In the genomic region with DNA sequence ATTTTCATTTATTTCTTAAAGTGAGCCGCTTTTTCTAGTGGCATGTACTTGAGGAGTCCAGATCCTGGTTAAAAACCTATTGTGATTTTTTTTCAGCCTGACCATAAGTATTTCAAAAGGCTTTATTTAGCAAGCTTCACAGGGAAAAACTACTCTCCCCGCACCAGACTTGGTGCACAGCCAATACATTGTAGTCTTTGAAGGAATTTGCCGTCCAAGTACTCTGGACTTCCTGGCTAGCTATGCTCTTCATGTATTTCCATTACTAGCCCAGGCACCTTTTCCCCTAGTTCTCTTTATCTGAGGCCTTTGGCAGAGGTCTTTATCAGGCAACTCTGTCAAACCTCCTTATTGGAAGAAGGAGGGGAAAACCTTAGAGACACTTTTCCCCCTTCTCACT, we compare ENCODE assay signal across 14 cellular contexts.
A peak's percentile ranks its signal among the peaks of the same experiment; 100 is the strongest.
DNase-seq lines count a peak whose midpoint lies in the region; ATAC-seq, FAIRE-seq and TF ChIP-seq lines count a peak whose summit lies in the region.
"Had no signal": no experiment of that assay in that cellular context is flagged by ENCODE, and none has a peak within 500 bp of the region (broad histone marks: within the 10 kb centered on the region; RNA-seq: fewer than 3 reads in every experiment).

No MANE protein-coding gene starts in this region.

- TF ChIP-seq POLR2A in adrenal gland (IDR thresholded peaks at IDR 0.05): no peak

- peak; percentile 63 to 88 (median 78) for ATAC-seq in pancreas

- no peak overlapping the region for H2AFZ ChIP-seq in osteoblast (ENCODE audit: low read length)

- H3K27ac ChIP-seq in adrenal gland: no peak overlapping the region
- H3K27ac ChIP-seq in pancreas: peak overlapping the region in 2 of 4 donors; percentile 61 to 69
- H3K27ac ChIP-seq in osteoblast (ENCODE audit: low read depth, low read length): no peak overlapping the region
- H3K27ac ChIP-seq: BLaER1, neutrophil, tibial nerve had no signal

- H3K4me2 ChIP-seq in osteoblast (ENCODE audit: insufficient read depth, low read length): no peak overlapping the region
- H3K4me2 ChIP-seq: BLaER1 had no signal

- H4K20me1 ChIP-seq in osteoblast (ENCODE audit: insufficient read depth, low read length): no peaks in the 10 kb centered on the region
- H4K20me1 ChIP-seq: BLaER1 had no signal

- intact Hi-C loops in adrenal gland (cut with DNase I): no loop called here
- intact Hi-C loops in pancreas (cut with DNase I): no loop called here

- DNase-seq in EH (ENCODE audit: low read depth): peak; percentile 35
- peak in 4 of 7 donors; percentile 14 to 57 (median 26) for DNase-seq in adrenal gland
- DNase-seq in glomerular visceral epithelial cell (ENCODE audit: extremely low spot score): peak; percentile 71
- peak in 3 of 6 donors; percentile 3 to 18 (median 12) for DNase-seq in pancreas
- DNase-seq in NCI-H2171 treated with DMSO at 0.1 percent for 48 hours (lab: John Stamatoyannopoulos, UW): no peak
- DNase-seq in NCI-H1092 treated with DMSO at 0.1 percent for 48 hours (lab: John Stamatoyannopoulos, UW): no peak
- DNase-seq in COLO668 (lab: John Stamatoyannopoulos, UW; ENCODE audit: unreplicated experiment): no peak
- no peak for DNase-seq in osteoblast (ENCODE audit: insufficient read length, low spot score, missing footprints)
- DNase-seq: activated naive CD8-positive, alpha-beta T cell treated with anti-CD3 and anti-CD28 coated beads for 36 hours; endodermal cell; NCI-H1417 treated with DMSO at 0.1 percent for 48 hours had no signal

- H3K9me3 ChIP-seq in adrenal gland (replicated peaks in 1 of 3) (peaks cover 0 to 4% (median 0%) of the 10 kb centered on the region in 3 donors), pancreas (no peaks in the 10 kb centered on the region), osteoblast (ENCODE audit: low read depth, low read length) (no peaks in the 10 kb centered on the region)
- H3K9me3 ChIP-seq: BLaER1, neutrophil, tibial nerve had no signal

- H3K27me3 ChIP-seq in adrenal gland (no peaks in the 10 kb centered on the region), pancreas (no peaks in the 10 kb centered on the region), osteoblast (ENCODE audit: insufficient read depth, low read length) (no peaks in the 10 kb centered on the region)
- H3K27me3 ChIP-seq: BLaER1, neutrophil, tibial nerve had no signal

- no peak overlapping the region for H3K4me3 ChIP-seq in adrenal gland
- no peak overlapping the region for H3K4me3 ChIP-seq in pancreas
- no peak overlapping the region for H3K4me3 ChIP-seq in osteoblast (ENCODE audit: insufficient read depth, low read length)
- H3K4me3 ChIP-seq: BLaER1, tibial nerve had no signal

- H3K36me3 ChIP-seq in adrenal gland (replicated peaks in 1 of 2): no peaks in the 10 kb centered on the region
- H3K36me3 ChIP-seq in pancreas: no peaks in the 10 kb centered on the region
- no peaks in the 10 kb centered on the region for H3K36me3 ChIP-seq in osteoblast (ENCODE audit: insufficient read depth, low read length)
- H3K36me3 ChIP-seq: BLaER1, neutrophil, tibial nerve had no signal

- no peaks in the 10 kb centered on the region for H3K79me2 ChIP-seq in osteoblast (ENCODE audit: insufficient read depth, low read length)

- FAIRE-seq in pancreas (lab: Jason Lieb, UNC): no peak

- no peaks in the 10 kb centered on the region for H3K4me1 ChIP-seq in adrenal gland (replicated peaks in 1 of 2)
- peaks cover 0 to 13% (median 0%) of the 10 kb centered on the region in 3 donors for H3K4me1 ChIP-seq in pancreas
- H3K4me1 ChIP-seq in osteoblast (ENCODE audit: insufficient read depth, low read length): no peaks in the 10 kb centered on the region
- H3K4me1 ChIP-seq: BLaER1, tibial nerve had no signal

- WGBS in adrenal gland, 4 donors: 66 to 85% (median 71%) methylated on average over 3 of the region's 3 CpGs
- WGBS in pancreas, 2 donors: 43 to 55% methylated on average over 3 of the region's 3 CpGs

- TF ChIP-seq CTCF in adrenal gland (IDR thresholded peaks at IDR 0.05): no peak
- no peak for TF ChIP-seq CTCF in pancreas (IDR thresholded peaks at IDR 0.05)
- TF ChIP-seq CTCF in osteoblast (IDR thresholded peaks at IDR 0.05; ENCODE audit: extremely low read depth, low read depth, low read length): no peak

Comparison
In these comparisons a context has a peak if more than half of its experiments do, and no peak if none do; other contexts are left out.
1. DNase-seq: peak in EH (single experiment), adrenal gland (4 of 7) and glomerular visceral epithelial cell (single experiment); none in NCI-H2171 treated with DMSO at 0.1 percent for 48 hours (single experiment), NCI-H1092 treated with DMSO at 0.1 percent for 48 hours (single experiment), COLO668 (single experiment) and osteoblast (single experiment).